14 cellular contexts compared by ENCODE assay signal in the genomic region with DNA sequence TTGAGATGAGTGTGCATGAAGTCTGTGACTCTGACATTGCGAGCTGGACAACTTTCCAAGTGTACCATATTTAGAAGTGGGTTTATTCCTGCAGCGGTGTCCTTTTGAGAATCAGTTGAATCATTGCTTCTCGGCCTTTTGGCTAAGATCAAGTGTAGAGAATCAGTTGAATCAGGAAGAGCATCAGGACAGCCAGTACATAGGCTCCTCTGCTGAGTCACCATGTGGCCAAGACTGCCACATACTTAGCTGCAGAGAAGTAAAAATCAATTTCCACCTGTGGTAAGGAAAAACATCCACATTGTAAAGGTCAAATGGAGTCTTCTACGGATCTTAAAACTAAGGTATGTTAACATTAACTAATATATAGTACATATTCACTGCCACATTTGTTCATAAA.
"Had no signal": no experiment of that assay in that cellular context is flagged by ENCODE, and none has a peak within 500 bp of the region (broad histone marks: within the 10 kb centered on the region; RNA-seq: fewer than 3 reads in every experiment).

No MANE protein-coding gene starts in this region.

- H3K9me3 ChIP-seq: colonic mucosa, gastrocnemius medialis, sigmoid colon, thyroid gland, uterus had no signal

- H3K36me3 ChIP-seq: colonic mucosa, gastrocnemius medialis, sigmoid colon, thyroid gland, uterus had no signal

- H3K27me3 ChIP-seq: colonic mucosa, gastrocnemius medialis, sigmoid colon, thyroid gland, uterus had no signal

- H3K27ac ChIP-seq: colonic mucosa, gastrocnemius medialis, sigmoid colon, thyroid gland, uterus had no signal

- ATAC-seq: activated T-helper 17 cell treated with anti-CD3 and anti-CD28 coated beads, Interleukin-2, amount 50 U/mL, for 72 hours; gastrocnemius medialis had no signal

- H3K4me1 ChIP-seq: colonic mucosa, thyroid gland had no signal

- H3K4me3 ChIP-seq: colonic mucosa, gastrocnemius medialis, sigmoid colon, thyroid gland, uterus had no signal

- FAIRE-seq: endothelial cell of umbilical vein, keratinocyte had no signal

- DNase-seq: activated CD4-positive, alpha-beta T cell treated with anti-CD3 and anti-CD28 coated beads, Interleukin-2, amount 50 U/mL, for 1 hour; activated CD4-positive, CD25-positive, alpha-beta regulatory T cell; activated naive CD4-positive, alpha-beta T cell treated with anti-CD3 and anti-CD28 coated beads for 36 hours; activated T-cell treated with anti-CD3 and anti-CD28 coated beads for 4 hours; colonic mucosa; gastrocnemius medialis; nephron progenitor cell; sigmoid colon; stimulated activated CD4-positive, alpha-beta T cell treated with anti-CD3 and anti-CD28 coated beads, Interleukin-2, amount 100 ng/mL, for 48 hours; thyroid gland; uterus had no signal
